In the genomic region with DNA sequence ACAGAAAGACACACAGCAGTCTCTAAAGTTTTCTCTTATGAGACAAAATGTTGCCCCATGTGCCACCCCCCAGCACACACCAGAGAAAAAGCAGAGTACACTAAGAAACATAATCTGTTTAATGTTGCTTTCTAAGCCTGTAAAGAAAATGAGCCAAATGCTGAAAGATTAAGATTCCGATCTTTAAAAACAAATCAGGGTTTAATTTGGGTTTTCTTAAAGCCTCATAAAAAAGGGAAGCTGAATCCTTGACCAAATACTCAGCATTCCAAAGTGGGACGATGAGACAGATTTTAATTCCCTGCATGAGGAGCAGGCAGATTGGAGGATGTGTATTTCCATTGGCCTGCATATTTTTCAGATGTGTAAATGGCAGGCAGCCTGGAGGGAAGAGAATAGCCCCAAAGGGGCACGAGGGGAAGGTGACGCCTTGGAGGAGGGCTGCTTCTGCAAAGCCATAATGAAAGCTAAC, we compare ENCODE assay signal across 20 cellular contexts.
DNase-seq lines count a peak whose midpoint lies in the region; ATAC-seq and TF ChIP-seq lines count a peak whose summit lies in the region.
"Had no signal": no experiment of that assay in that cellular context is flagged by ENCODE, and none has a peak within 500 bp of the region (broad histone marks: within the 10 kb centered on the region; RNA-seq: fewer than 3 reads in every experiment).

No MANE protein-coding gene starts in this region.

- H3K9me2 ChIP-seq in SK-N-SH, result no peaks in the 10 kb centered on the region

- H4K20me1 ChIP-seq in SK-N-SH (ENCODE audit: insufficient read depth), result no peaks in the 10 kb centered on the region

- no peaks in the 10 kb centered on the region for H3K27me3 ChIP-seq in SK-N-SH (ENCODE audit: insufficient read depth)
- H3K27me3 ChIP-seq in skeletal muscle satellite cell (ENCODE audit: control insufficient read depth, insufficient read depth, low read length), result no peaks in the 10 kb centered on the region

- no peak overlapping the region for H2AFZ ChIP-seq in SK-N-SH (ENCODE audit: low read depth)

- peaks cover 0 to 9% of the 10 kb centered on the region in 2 donors for H3K4me1 Mint-ChIP-seq in stimulated activated naive B cell treated with anti-CD40 and anti-IgM and Interleukin-4, amounts not matched to agents 10 μg/mL and 1 μg/mL and 100 μg/mL, for 72 hours
- H3K4me1 Mint-ChIP-seq: activated naive CD4-positive, alpha-beta T cell treated with anti-CD3 and anti-CD28 coated beads, Interleukin-2, amount 10 ng/mL, durations not matched to agents 7 days and 5 days had no signal

- no peak for TF ChIP-seq CTCF in SK-N-SH (IDR thresholded peaks at IDR 0.05)

- H3K27ac Mint-ChIP-seq in stimulated activated naive B cell treated with anti-CD40 and anti-IgM and Interleukin-4, amounts not matched to agents 10 μg/mL and 1 μg/mL and 100 μg/mL, for 72 hours, result no peak overlapping the region
- H3K27ac Mint-ChIP-seq: activated CD4-positive, alpha-beta memory T cell treated with anti-CD3 and anti-CD28 coated beads for 36 hours; activated naive CD4-positive, alpha-beta T cell treated with anti-CD3 and anti-CD28 coated beads, Interleukin-2, amount 10 ng/mL, durations not matched to agents 7 days and 5 days; IgD-negative memory B cell had no signal

- H3K4me1 ChIP-seq in SK-N-SH (ENCODE audit: control insufficient read depth in 1 of 2, insufficient read depth in 2 of 2, low read depth in 1 of 2, low read length in 1 of 2) (peaks cover 8 to 43% of the 10 kb centered on the region in 2 experiments), skeletal muscle satellite cell (ENCODE audit: control insufficient read depth, insufficient read depth, low read length) (peaks cover 44% of the 10 kb centered on the region)
- H3K4me1 ChIP-seq: Caco-2 had no signal

- POLR2A ChIA-PET in SK-N-SH (lab: Yijun Ruan, JAX), result no interaction called here

- peaks cover 25% of the 10 kb centered on the region for H3F3A ChIP-seq in SK-N-SH (replicated peaks; ENCODE audit: insufficient read depth)

- H3K79me2 ChIP-seq in SK-N-SH (ENCODE audit: insufficient read depth), result no peaks in the 10 kb centered on the region

- peak; percentile 98 for DNase-seq in GM04503 (ENCODE audit: low read depth)
- DNase-seq in SK-N-SH, result no peak
- DNase-seq in fibroblast of the conjunctiva (ENCODE audit: low read depth), result peak; percentile 75
- no peak for DNase-seq in RPMI8226
- no peak for DNase-seq in stimulated activated naive B cell treated with anti-CD40 and anti-IgM and Interleukin-4, amounts not matched to agents 10 μg/mL and 1 μg/mL and 100 μg/mL, for 72 hours
- DNase-seq: activated CD4-positive, alpha-beta memory T cell treated with anti-CD3 and anti-CD28 coated beads for 36 hours; activated naive CD4-positive, alpha-beta T cell treated with anti-CD3 and anti-CD28 coated beads, Interleukin-2, amount 10 ng/mL, durations not matched to agents 7 days and 5 days; Caco-2; dermis blood vessel endothelial cell; NCI-H1694; NK-92 treated with Interleukin-12 subunit alpha and Interleukin-12 subunit beta, amount 100 ng/mL, for 24 hours; posterior cingulate gyrus; stimulated activated CD4-positive, alpha-beta T cell treated with anti-CD3 and anti-CD28 coated beads, Interleukin-2, amount 100 ng/mL, for 48 hours; stimulated activated naive CD4-positive, alpha-beta T cell treated with Interleukin-2 at 50 U/mL for 16 hours had no signal

- H3K9me3 Mint-ChIP-seq in stimulated activated naive B cell treated with anti-CD40 and anti-IgM and Interleukin-4, amounts not matched to agents 10 μg/mL and 1 μg/mL and 100 μg/mL, for 72 hours, result no peaks in the 10 kb centered on the region
- H3K9me3 Mint-ChIP-seq: activated naive CD4-positive, alpha-beta T cell treated with anti-CD3 and anti-CD28 coated beads, Interleukin-2, amount 10 ng/mL, durations not matched to agents 7 days and 5 days had no signal

- peak overlapping the region; percentile 85 to 91; a peak in 3 of 4 replicates for H3K27ac ChIP-seq in SK-N-SH (ENCODE audit: low read depth in 2 of 2, low read length in 1 of 2)

- no peak overlapping the region for H3K4me3 Mint-ChIP-seq in stimulated activated naive B cell treated with anti-CD40 and anti-IgM and Interleukin-4, amounts not matched to agents 10 μg/mL and 1 μg/mL and 100 μg/mL, for 72 hours
- H3K4me3 Mint-ChIP-seq: activated CD4-positive, alpha-beta memory T cell treated with anti-CD3 and anti-CD28 coated beads for 36 hours; activated naive CD4-positive, alpha-beta T cell treated with anti-CD3 and anti-CD28 coated beads, Interleukin-2, amount 10 ng/mL, durations not matched to agents 7 days and 5 days had no signal

- H3K9me3 ChIP-seq in SK-N-SH (no peaks in the 10 kb centered on the region), skeletal muscle satellite cell (replicated peaks; ENCODE audit: low read length) (no peaks in the 10 kb centered on the region)
- H3K9me3 ChIP-seq: Caco-2 had no signal

- H3K4me2 ChIP-seq in SK-N-SH (peak overlapping the region; percentile 40), skeletal muscle satellite cell (ENCODE audit: low read length) (peak overlapping the region; percentile 47)

- H3K9ac ChIP-seq in SK-N-SH (peak overlapping the region; percentile 48), skeletal muscle satellite cell (ENCODE audit: low read depth, low read length) (peak overlapping the region; percentile 58)

- 15% methylated on average over 4 of the region's 4 CpGs for WGBS in SK-N-SH (ENCODE audit: low lambda C conversion rate)

- H3K27me3 Mint-ChIP-seq in stimulated activated naive B cell treated with anti-CD40 and anti-IgM and Interleukin-4, amounts not matched to agents 10 μg/mL and 1 μg/mL and 100 μg/mL, for 72 hours, result peaks cover 24 to 25% of the 10 kb centered on the region in 2 donors

- TF ChIP-seq EP300 in SK-N-SH (IDR thresholded peaks at IDR 0.05; ENCODE audit: borderline replicate concordance in 1 of 2, low read depth in 1 of 2, low read length in 1 of 2), result peak; percentile 65 to 92; a peak in 3 of 4 replicates

- ATAC-seq in HG03432 (IDR thresholded peaks at IDR 0.05; ENCODE audit: unreplicated experiment) (no peak), HG03439 (IDR thresholded peaks at IDR 0.05; ENCODE audit: unreplicated experiment) (no peak)
- ATAC-seq in stimulated activated naive B cell treated with anti-CD40 and anti-IgM and Interleukin-4, amounts not matched to agents 10 μg/mL and 1 μg/mL and 100 μg/mL, for 72 hours (replicated peaks), result no peak
- ATAC-seq: HCT116 had no signal

- no peaks in the 10 kb centered on the region for H3K36me3 ChIP-seq in SK-N-SH (replicated peaks in 1 of 2; ENCODE audit: control insufficient read depth in 1 of 2, insufficient read depth in 2 of 2, low read length in 1 of 2)
- no peaks in the 10 kb centered on the region for H3K36me3 ChIP-seq in skeletal muscle satellite cell (ENCODE audit: insufficient read depth, low read length)

- CTCF ChIA-PET in SK-N-SH (lab: Yijun Ruan, JAX), result interaction anchor here (1.3 to 1.5 kb wide), 2 partner anchors 102 to 182 kb away, joined by 4 to 5 read pairs; no protein-coding TSS in a partner anchor

- TF ChIP-seq RAD21 in SK-N-SH (IDR thresholded peaks at IDR 0.05; ENCODE audit: low read length), result no peak; the same call in 1 of the 2 replicates

- no peak overlapping the region for H3K4me3 ChIP-seq in SK-N-SH (ENCODE audit: low read depth in 2 of 2, low read length in 1 of 2)
- no peak overlapping the region for H3K4me3 ChIP-seq in skeletal muscle satellite cell (ENCODE audit: low read length)
- H3K4me3 ChIP-seq: lung had no signal

- H3K36me3 Mint-ChIP-seq in stimulated activated naive B cell treated with anti-CD40 and anti-IgM and Interleukin-4, amounts not matched to agents 10 μg/mL and 1 μg/mL and 100 μg/mL, for 72 hours, result no peaks in the 10 kb centered on the region
- H3K36me3 Mint-ChIP-seq: activated CD4-positive, alpha-beta memory T cell treated with anti-CD3 and anti-CD28 coated beads for 36 hours; activated naive CD4-positive, alpha-beta T cell treated with anti-CD3 and anti-CD28 coated beads, Interleukin-2, amount 10 ng/mL, durations not matched to agents 7 days and 5 days had no signal

TF ChIP-seq in SK-N-SH, 30 proteins besides CTCF, POLR2A, EP300 and RAD21 (continues in another document):
- TF ChIP-seq RCOR1 (IDR thresholded peaks at IDR 0.05; ENCODE audit: low read length) (no peak), RFX5 (IDR thresholded peaks at IDR 0.05; ENCODE audit: low read length) (no peak), JUND (IDR thresholded peaks at IDR 0.05) (peak; percentile 73), RXRA (IDR thresholded peaks at IDR 0.05; ENCODE audit: borderline replicate concordance, low read depth) (peak; percentile 73; the same call in 1 of the 2 replicates), GATA2 (CRISPR knock-in tag; IDR thresholded peaks at IDR 0.05) (no peak), TCF12 (IDR thresholded peaks at IDR 0.05) (peak; percentile 89), MAX (IDR thresholded peaks at IDR 0.05; ENCODE audit: low read depth) (peak; percentile 96)
- TF ChIP-seq, protein P1, sequence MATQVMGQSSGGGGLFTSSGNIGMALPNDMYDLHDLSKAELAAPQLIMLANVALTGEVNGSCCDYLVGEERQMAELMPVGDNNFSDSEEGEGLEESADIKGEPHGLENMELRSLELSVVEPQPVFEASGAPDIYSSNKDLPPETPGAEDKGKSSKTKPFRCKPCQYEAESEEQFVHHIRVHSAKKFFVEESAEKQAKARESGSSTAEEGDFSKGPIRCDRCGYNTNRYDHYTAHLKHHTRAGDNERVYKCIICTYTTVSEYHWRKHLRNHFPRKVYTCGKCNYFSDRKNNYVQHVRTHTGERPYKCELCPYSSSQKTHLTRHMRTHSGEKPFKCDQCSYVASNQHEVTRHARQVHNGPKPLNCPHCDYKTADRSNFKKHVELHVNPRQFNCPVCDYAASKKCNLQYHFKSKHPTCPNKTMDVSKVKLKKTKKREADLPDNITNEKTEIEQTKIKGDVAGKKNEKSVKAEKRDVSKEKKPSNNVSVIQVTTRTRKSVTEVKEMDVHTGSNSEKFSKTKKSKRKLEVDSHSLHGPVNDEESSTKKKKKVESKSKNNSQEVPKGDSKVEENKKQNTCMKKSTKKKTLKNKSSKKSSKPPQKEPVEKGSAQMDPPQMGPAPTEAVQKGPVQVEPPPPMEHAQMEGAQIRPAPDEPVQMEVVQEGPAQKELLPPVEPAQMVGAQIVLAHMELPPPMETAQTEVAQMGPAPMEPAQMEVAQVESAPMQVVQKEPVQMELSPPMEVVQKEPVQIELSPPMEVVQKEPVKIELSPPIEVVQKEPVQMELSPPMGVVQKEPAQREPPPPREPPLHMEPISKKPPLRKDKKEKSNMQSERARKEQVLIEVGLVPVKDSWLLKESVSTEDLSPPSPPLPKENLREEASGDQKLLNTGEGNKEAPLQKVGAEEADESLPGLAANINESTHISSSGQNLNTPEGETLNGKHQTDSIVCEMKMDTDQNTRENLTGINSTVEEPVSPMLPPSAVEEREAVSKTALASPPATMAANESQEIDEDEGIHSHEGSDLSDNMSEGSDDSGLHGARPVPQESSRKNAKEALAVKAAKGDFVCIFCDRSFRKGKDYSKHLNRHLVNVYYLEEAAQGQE (IDR thresholded peaks at IDR 0.05; ENCODE audit: low read depth, low read length), result 0 out of 2 replicates have a peak, but pooled peaks have one; percentile 9

Comparison
In these comparisons a context has a peak if more than half of its experiments do, and no peak if none do; other contexts are left out.
1. DNase-seq: peak in GM04503 (single experiment) and fibroblast of the conjunctiva (single experiment); none in SK-N-SH (single experiment), RPMI8226 (single experiment) and stimulated activated naive B cell treated with anti-CD40 and anti-IgM and Interleukin-4, amounts not matched to agents 10 μg/mL and 1 μg/mL and 100 μg/mL, for 72 hours (single experiment).